ENCODE assay signal across 16 cellular contexts in genomic region chr1:232725303-232726047, GRCh38.
DNase-seq lines count a peak whose midpoint lies in the region; ATAC-seq and TF ChIP-seq lines count a peak whose summit lies in the region.
"Had no signal": no experiment of that assay in that cellular context is flagged by ENCODE, and none has a peak within 500 bp of the region (broad histone marks: within the 10 kb centered on the region; RNA-seq: fewer than 3 reads in every experiment).

No MANE protein-coding gene starts in this region.

- H3K27me3 ChIP-seq in psoas muscle (ENCODE audit: insufficient read depth in 3 of 3, low read length in 2 of 3): no peaks in the 10 kb centered on the region
- H3K27me3 ChIP-seq: right lobe of liver, stomach had no signal

- no peak overlapping the region for H3K27ac ChIP-seq in psoas muscle
- H3K27ac ChIP-seq: right lobe of liver, stomach had no signal

- H3K4me3 ChIP-seq in GM12864 (ENCODE audit: low read depth, low read length) (no peak overlapping the region), psoas muscle (no peak overlapping the region)
- H3K4me3 ChIP-seq: right lobe of liver, stomach had no signal

- no peaks in the 10 kb centered on the region for H3K9me3 ChIP-seq in psoas muscle
- H3K9me3 ChIP-seq: right lobe of liver, stomach had no signal

- H3K27me3 Mint-ChIP-seq in endothelial cell (ENCODE audit: unreplicated experiment): no peaks in the 10 kb centered on the region

- H3K4me3 Mint-ChIP-seq in endothelial cell (ENCODE audit: unreplicated experiment): no peak overlapping the region
- H3K4me3 Mint-ChIP-seq: B cell had no signal

- no peaks in the 10 kb centered on the region for H3K4me1 ChIP-seq in psoas muscle
- H3K4me1 ChIP-seq: right lobe of liver had no signal

- peaks cover 17% of the 10 kb centered on the region for H3K4me1 Mint-ChIP-seq in endothelial cell (ENCODE audit: unreplicated experiment)

- TF ChIP-seq CTCF in GM12864 (IDR thresholded peaks at IDR 0.05; ENCODE audit: low read depth, low read length, missing control alignments): peak; percentile 28
- TF ChIP-seq CTCF in endothelial cell (IDR thresholded peaks at IDR 0.05; ENCODE audit: unreplicated experiment): no peak
- TF ChIP-seq CTCF in psoas muscle (IDR thresholded peaks at IDR 0.05): no peak

- WGBS in psoas muscle, 3 donors: 81 to 87% (median 83%) methylated on average over 6 of the region's 6 CpGs

- DNase-seq in A172 (ENCODE audit: low spot score) (peak; percentile 22), GM12864 (ENCODE audit: low read depth) (no peak), NCI-H69 (lab: John Stamatoyannopoulos, UW) (peak; percentile 8), endothelial cell (ENCODE audit: low spot score) (peak; percentile 11), SKM-1 (lab: John Stamatoyannopoulos, UW; ENCODE audit: unreplicated experiment) (no peak), psoas muscle (no peak)
- DNase-seq: caudate nucleus; naive thymus-derived CD4-positive, alpha-beta T cell; right lobe of liver; stimulated activated CD4-positive, alpha-beta T cell treated with anti-CD3 and anti-CD28 coated beads, Interleukin-4, amount 100 ng/mL, for 4 hours; stomach had no signal

- ATAC-seq in HG02678 (IDR thresholded peaks at IDR 0.05; ENCODE audit: unreplicated experiment) (no peak), HG03045 (IDR thresholded peaks at IDR 0.05; ENCODE audit: unreplicated experiment) (no peak), psoas muscle (no peak)
- ATAC-seq: left lobe of liver; naive thymus-derived CD4-positive, alpha-beta T cell had no signal

- no peaks in the 10 kb centered on the region for H3K9me3 Mint-ChIP-seq in endothelial cell (ENCODE audit: unreplicated experiment)
- H3K9me3 Mint-ChIP-seq: activated naive CD4-positive, alpha-beta T cell treated with anti-CD3 and anti-CD28 coated beads, Interleukin-2, amount 50 U/mL, for 72 hours had no signal

- no peaks in the 10 kb centered on the region for H3K36me3 Mint-ChIP-seq in endothelial cell (ENCODE audit: low read depth, unreplicated experiment)
- H3K36me3 Mint-ChIP-seq: activated naive CD4-positive, alpha-beta T cell treated with anti-CD3 and anti-CD28 coated beads, Interleukin-2, amount 50 U/mL, for 72 hours had no signal

- peak overlapping the region; percentile 86 for H3K27ac Mint-ChIP-seq in endothelial cell (ENCODE audit: unreplicated experiment)
- H3K27ac Mint-ChIP-seq: B cell had no signal

- intact Hi-C loops in psoas muscle (cut with DNase I): no loop called here

- H3K36me3 ChIP-seq in psoas muscle (ENCODE audit: insufficient read depth in 1 of 2, low read depth in 1 of 2): no peaks in the 10 kb centered on the region
- H3K36me3 ChIP-seq: right lobe of liver, stomach had no signal

Comparison
In these comparisons a context has a peak if more than half of its experiments do, and no peak if none do; other contexts are left out.
1. DNase-seq: peak in A172 (single experiment), NCI-H69 (single experiment) and endothelial cell (single experiment); none in GM12864 (single experiment), SKM-1 (single experiment) and psoas muscle (0 of 2).